In genomic region chr1:65066766-65067490, GRCh38 we compare ENCODE assay signal across 8 cellular contexts.
A peak's percentile ranks its signal among the peaks of the same experiment; 100 is the strongest.
DNase-seq lines count a peak whose midpoint lies in the region; ATAC-seq and TF ChIP-seq lines count a peak whose summit lies in the region.

No MANE protein-coding gene starts in this region.

- peak overlapping the region; percentile 97 for H3K27ac Mint-ChIP-seq in natural killer cell

- DNase-seq in A172 (ENCODE audit: low spot score) (peak; percentile 23), RPMI7951 (ENCODE audit: low read depth) (peak; percentile 59), fibroblast of pulmonary artery (ENCODE audit: low read depth) (peak; percentile 88), natural killer cell (peak; percentile 82)
- peak; percentile 73 for DNase-seq in activated T-helper 9 cell treated with anti-CD3 and anti-CD28 coated beads, Interleukin-2, amount 50 U/mL, for 16 hours (ENCODE audit: low read depth)
- DNase-seq in stimulated activated naive CD4-positive, alpha-beta T cell (lab: John Stamatoyannopoulos, UW), result peak; percentile 69 to 83 (median 77)

- H3K36me3 Mint-ChIP-seq in natural killer cell, result no peaks in the 10 kb centered on the region

- H3K4me3 Mint-ChIP-seq in natural killer cell, result peak overlapping the region; percentile 99

- no peaks in the 10 kb centered on the region for H3K9me3 Mint-ChIP-seq in natural killer cell

- TF ChIP-seq CTCF in fibroblast of pulmonary artery (IDR thresholded peaks at IDR 0.05; ENCODE audit: low read length, missing control alignments), result no peak
- no peak for TF ChIP-seq CTCF in natural killer cell (IDR thresholded peaks at IDR 0.05)

- peak overlapping the region; percentile 82 for H3K4me3 ChIP-seq in fibroblast of pulmonary artery (replicated peaks; ENCODE audit: low read depth, low read length)

- intact Hi-C loops in natural killer cell (cut with micrococcal nuclease), result loop anchor here (2.0 kb wide), 1 partner anchor 100 kb away; the partner anchor contains the start of gene JAK1

- H3K27me3 Mint-ChIP-seq in natural killer cell (ENCODE audit: low read depth in 2 of 2), result no peaks in the 10 kb centered on the region

- H3K4me1 Mint-ChIP-seq in natural killer cell, result peaks cover 51 to 61% of the 10 kb centered on the region in 2 donors

- ATAC-seq in GM18498 (IDR thresholded peaks at IDR 0.05; ENCODE audit: unreplicated experiment) (peak; percentile 59), HG03442 (IDR thresholded peaks at IDR 0.05; ENCODE audit: unreplicated experiment) (peak; percentile 47), natural killer cell (peak; percentile 73 to 86 (median 79))

Comparison
In these comparisons a context has a peak if more than half of its experiments do, and no peak if none do; other contexts are left out.
1. Peak in every context shown above with its lines: DNase-seq, ATAC-seq and H3K4me3 ChIP-seq.
2. DNase-seq: peak in every context shown above with its lines; median percentile 88 in fibroblast of pulmonary artery; 82 in natural killer cell; 77 in stimulated activated naive CD4-positive, alpha-beta T cell; 73 in activated T-helper 9 cell treated with anti-CD3 and anti-CD28 coated beads, Interleukin-2, amount 50 U/mL, for 16 hours; 59 in RPMI7951; 23 in A172.